1 cellular context compared by ENCODE assay signal in genomic region chr6:126811307-126811706, GRCh38.
TF ChIP-seq lines count a peak whose summit lies in the region.

No MANE protein-coding gene starts in this region.

TF ChIP-seq in endothelial cell of umbilical vein, 7 proteins besides CTCF, POLR2A, EP300 and RAD21:
- TF ChIP-seq JUN (IDR thresholded peaks at IDR 0.05; ENCODE audit: borderline replicate concordance, insufficient read depth, insufficient read length, low read depth), result no peak
